In the genomic region with DNA sequence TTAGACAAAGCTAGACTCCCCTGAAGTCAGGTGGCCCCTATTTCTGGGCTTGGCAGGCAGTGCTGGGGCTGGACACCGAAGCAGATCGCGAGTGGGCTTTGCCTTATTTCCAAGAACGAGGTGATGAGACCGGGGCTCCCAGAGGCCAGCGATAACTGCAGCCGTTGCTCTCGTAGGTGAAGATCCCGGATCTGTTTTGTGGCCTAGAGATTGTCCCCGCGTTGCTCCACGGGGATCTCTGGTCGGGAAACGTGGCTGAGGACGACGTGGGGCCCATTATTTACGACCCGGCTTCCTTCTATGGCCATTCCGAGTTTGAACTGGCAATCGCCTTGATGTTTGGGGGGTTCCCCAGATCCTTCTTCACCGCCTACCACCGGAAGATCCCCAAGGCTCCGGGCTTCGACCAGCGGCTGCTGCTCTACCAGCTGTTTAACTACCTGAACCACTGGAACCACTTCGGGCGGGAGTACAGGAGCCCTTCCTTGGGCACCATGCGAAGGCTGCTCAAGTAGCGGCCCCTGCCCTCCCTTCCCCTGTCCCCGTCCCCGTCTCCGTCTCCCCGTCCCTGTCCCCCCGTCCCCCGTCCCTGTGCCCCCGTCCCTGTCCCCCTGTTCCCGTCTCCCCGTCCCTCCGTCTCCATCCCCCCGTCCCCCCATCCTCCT, we compare ENCODE assay signal across 1 cellular context.
TF ChIP-seq lines count a peak whose summit lies in the region.

No MANE protein-coding gene starts in this region.

TF ChIP-seq in SK-N-SH, 30 proteins besides CTCF, POLR2A, EP300 and RAD21:
- TF ChIP-seq TEAD4 (IDR thresholded peaks at IDR 0.05; ENCODE audit: borderline replicate concordance, insufficient read depth) (no peak), FOSL2 (IDR thresholded peaks at IDR 0.05; ENCODE audit: borderline replicate concordance, low read depth) (no peak), POLR2AphosphoS5 (IDR thresholded peaks at IDR 0.05; ENCODE audit: low read depth, low read length) (no peak), MXI1 (IDR thresholded peaks at IDR 0.05; ENCODE audit: low read depth, low read length) (no peak), RXRA (IDR thresholded peaks at IDR 0.05; ENCODE audit: borderline replicate concordance, low read depth) (no peak), TCF12 (IDR thresholded peaks at IDR 0.05) (no peak), MEF2A (IDR thresholded peaks at IDR 0.05; ENCODE audit: borderline replicate concordance, low read depth) (no peak), NFIC (IDR thresholded peaks at IDR 0.05; ENCODE audit: borderline replicate concordance) (no peak), ELF1 (IDR thresholded peaks at IDR 0.05) (no peak), NRF1 (IDR thresholded peaks at IDR 0.05; ENCODE audit: low read depth, low read length) (no peak)
- TF ChIP-seq, protein P1, sequence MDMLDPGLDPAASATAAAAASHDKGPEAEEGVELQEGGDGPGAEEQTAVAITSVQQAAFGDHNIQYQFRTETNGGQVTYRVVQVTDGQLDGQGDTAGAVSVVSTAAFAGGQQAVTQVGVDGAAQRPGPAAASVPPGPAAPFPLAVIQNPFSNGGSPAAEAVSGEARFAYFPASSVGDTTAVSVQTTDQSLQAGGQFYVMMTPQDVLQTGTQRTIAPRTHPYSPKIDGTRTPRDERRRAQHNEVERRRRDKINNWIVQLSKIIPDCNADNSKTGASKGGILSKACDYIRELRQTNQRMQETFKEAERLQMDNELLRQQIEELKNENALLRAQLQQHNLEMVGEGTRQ (IDR thresholded peaks at IDR 0.05; ENCODE audit: borderline replicate concordance, low read depth, low read length), result no peak
- TF ChIP-seq, protein P2, sequence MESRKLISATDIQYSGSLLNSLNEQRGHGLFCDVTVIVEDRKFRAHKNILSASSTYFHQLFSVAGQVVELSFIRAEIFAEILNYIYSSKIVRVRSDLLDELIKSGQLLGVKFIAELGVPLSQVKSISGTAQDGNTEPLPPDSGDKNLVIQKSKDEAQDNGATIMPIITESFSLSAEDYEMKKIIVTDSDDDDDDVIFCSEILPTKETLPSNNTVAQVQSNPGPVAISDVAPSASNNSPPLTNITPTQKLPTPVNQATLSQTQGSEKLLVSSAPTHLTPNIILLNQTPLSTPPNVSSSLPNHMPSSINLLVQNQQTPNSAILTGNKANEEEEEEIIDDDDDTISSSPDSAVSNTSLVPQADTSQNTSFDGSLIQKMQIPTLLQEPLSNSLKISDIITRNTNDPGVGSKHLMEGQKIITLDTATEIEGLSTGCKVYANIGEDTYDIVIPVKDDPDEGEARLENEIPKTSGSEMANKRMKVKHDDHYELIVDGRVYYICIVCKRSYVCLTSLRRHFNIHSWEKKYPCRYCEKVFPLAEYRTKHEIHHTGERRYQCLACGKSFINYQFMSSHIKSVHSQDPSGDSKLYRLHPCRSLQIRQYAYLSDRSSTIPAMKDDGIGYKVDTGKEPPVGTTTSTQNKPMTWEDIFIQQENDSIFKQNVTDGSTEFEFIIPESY (IDR thresholded peaks at IDR 0.05; ENCODE audit: borderline replicate concordance, low read depth), result no peak
- TF ChIP-seq, protein P3, sequence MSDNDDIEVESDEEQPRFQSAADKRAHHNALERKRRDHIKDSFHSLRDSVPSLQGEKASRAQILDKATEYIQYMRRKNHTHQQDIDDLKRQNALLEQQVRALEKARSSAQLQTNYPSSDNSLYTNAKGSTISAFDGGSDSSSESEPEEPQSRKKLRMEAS (IDR thresholded peaks at IDR 0.05; ENCODE audit: low read depth), result no peak
- TF ChIP-seq, protein P4, sequence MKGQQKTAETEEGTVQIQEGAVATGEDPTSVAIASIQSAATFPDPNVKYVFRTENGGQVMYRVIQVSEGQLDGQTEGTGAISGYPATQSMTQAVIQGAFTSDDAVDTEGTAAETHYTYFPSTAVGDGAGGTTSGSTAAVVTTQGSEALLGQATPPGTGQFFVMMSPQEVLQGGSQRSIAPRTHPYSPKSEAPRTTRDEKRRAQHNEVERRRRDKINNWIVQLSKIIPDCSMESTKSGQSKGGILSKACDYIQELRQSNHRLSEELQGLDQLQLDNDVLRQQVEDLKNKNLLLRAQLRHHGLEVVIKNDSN (IDR thresholded peaks at IDR 0.05; ENCODE audit: borderline replicate concordance, low read depth), result no peak
